In genomic region chr5:892390-893136, GRCh38 we compare ENCODE assay signal across 1 cellular context.
TF ChIP-seq lines count a peak whose summit lies in the region.

Gene BRD9 (minus strand): TSS chr5:892801. CDS start chr5:892657, 144 bp downstream.
Gene TRIP13 (plus strand): TSS chr5:892884. CDS start chr5:892999, 115 bp downstream.

TF ChIP-seq in K562, 482 proteins besides CTCF, POLR2A, EP300 and RAD21 (continued from another document and continues in another):
- TF ChIP-seq ARID4B (CRISPR knock-in tag; IDR thresholded peaks at IDR 0.05) (peak; percentile 99; the same call in 1 of the 2 replicates), TARDBP (IDR thresholded peaks at IDR 0.05) (0 out of 2 replicates have a peak, but pooled peaks have one; percentile 27), ZNF324 (CRISPR knock-in tag; IDR thresholded peaks at IDR 0.05) (no peak), CBX5 (IDR thresholded peaks at IDR 0.05; ENCODE audit: borderline replicate concordance, low read depth) (no peak), MTA1 (IDR thresholded peaks at IDR 0.05; ENCODE audit: borderline replicate concordance) (peak; percentile 81; the same call in 1 of the 2 replicates), KLF16 (IDR thresholded peaks at IDR 0.05) (no peak), ZNF778 (CRISPR knock-in tag; IDR thresholded peaks at IDR 0.05) (no peak), PTBP1 (IDR thresholded peaks at IDR 0.05; ENCODE audit: low read depth, low read length) (no peak), EZH2 (IDR thresholded peaks at IDR 0.05; ENCODE audit: borderline replicate concordance, low read depth, low read length) (no peak), CBFB (CRISPR knock-in tag; IDR thresholded peaks at IDR 0.05) (no peak), GATAD2A (IDR thresholded peaks at IDR 0.05) (no peak), ZNF766 (CRISPR knock-in tag; conservative IDR thresholded peaks at IDR 0.05) (no peak), POLR2H (tag; IDR thresholded peaks at IDR 0.05; ENCODE audit: low read depth) (peak; percentile 18; the same call in 1 of the 2 replicates), ZNF444 (CRISPR knock-in tag; IDR thresholded peaks at IDR 0.05) (no peak), TAF7 (tag; IDR thresholded peaks at IDR 0.05) (no peak), NR2C2 (CRISPR knock-in tag; IDR thresholded peaks at IDR 0.05) (peak; percentile 99), NR2C2 (tag; IDR thresholded peaks at IDR 0.05) (peak; percentile 100), STAT5B (CRISPR knock-in tag; IDR thresholded peaks at IDR 0.05) (no peak), PHF20 (IDR thresholded peaks at IDR 0.05; ENCODE audit: partially characterized antibody) (peak; percentile 64), NCOA1 (IDR thresholded peaks at IDR 0.05; ENCODE audit: low read depth) (no peak), ARID1B (IDR thresholded peaks at IDR 0.05) (no peak), ZNF408 (CRISPR knock-in tag; IDR thresholded peaks at IDR 0.05; ENCODE audit: low read depth) (no peak), SMARCC2 (IDR thresholded peaks at IDR 0.05; ENCODE audit: low read depth) (no peak), ZBTB40 (IDR thresholded peaks at IDR 0.05) (peak; percentile 95), ZBTB40 (CRISPR knock-in tag; IDR thresholded peaks at IDR 0.05) (no peak), ZNF780A (CRISPR knock-in tag; IDR thresholded peaks at IDR 0.05) (no peak), E2F1 (CRISPR knock-in tag; IDR thresholded peaks at IDR 0.05) (peak; percentile 61; the same call in 1 of the 2 replicates), ZBED1 (IDR thresholded peaks at IDR 0.05) (no peak), LCOR (CRISPR knock-in tag; IDR thresholded peaks at IDR 0.05) (no peak), BRD9 (IDR thresholded peaks at IDR 0.05; ENCODE audit: low read depth, partially characterized antibody) (no peak), ZC3H4 (CRISPR knock-in tag; IDR thresholded peaks at IDR 0.05; ENCODE audit: borderline replicate concordance) (no peak), POU5F1 (IDR thresholded peaks at IDR 0.05; ENCODE audit: borderline replicate concordance, low read depth, low read length, partially characterized antibody) (peak; percentile 29), CBFA2T3 (IDR thresholded peaks at IDR 0.05) (no peak), FOXK2 (conservative IDR thresholded peaks at IDR 0.05 in 1 of 2, IDR thresholded peaks at IDR 0.05 in 1 of 2; ENCODE audit: low read depth in 2 of 2) (no peak), BACH1 (tag; IDR thresholded peaks at IDR 0.05) (no peak), POLR2AphosphoS5 (IDR thresholded peaks at IDR 0.05; ENCODE audit: control insufficient read depth, insufficient read depth, low read depth, low read length) (peak; percentile 49; the same call in 1 of the 2 replicates), ZC3H8 (IDR thresholded peaks at IDR 0.05) (no peak), KDM2B (CRISPR knock-in tag; IDR thresholded peaks at IDR 0.05) (0 out of 2 replicates have a peak, but pooled peaks have one; percentile 8), SRSF1 (IDR thresholded peaks at IDR 0.05; ENCODE audit: low read depth, low read length) (no peak), NFATC3 (IDR thresholded peaks at IDR 0.05) (no peak), ARNT (IDR thresholded peaks at IDR 0.05) (no peak), HDAC8 (tag; IDR thresholded peaks at IDR 0.05) (no peak), U2AF1 (optimal IDR thresholded peaks at IDR 0.05; ENCODE audit: low read depth, low read length) (peak; percentile 75)
- TF ChIP-seq, protein P1, sequence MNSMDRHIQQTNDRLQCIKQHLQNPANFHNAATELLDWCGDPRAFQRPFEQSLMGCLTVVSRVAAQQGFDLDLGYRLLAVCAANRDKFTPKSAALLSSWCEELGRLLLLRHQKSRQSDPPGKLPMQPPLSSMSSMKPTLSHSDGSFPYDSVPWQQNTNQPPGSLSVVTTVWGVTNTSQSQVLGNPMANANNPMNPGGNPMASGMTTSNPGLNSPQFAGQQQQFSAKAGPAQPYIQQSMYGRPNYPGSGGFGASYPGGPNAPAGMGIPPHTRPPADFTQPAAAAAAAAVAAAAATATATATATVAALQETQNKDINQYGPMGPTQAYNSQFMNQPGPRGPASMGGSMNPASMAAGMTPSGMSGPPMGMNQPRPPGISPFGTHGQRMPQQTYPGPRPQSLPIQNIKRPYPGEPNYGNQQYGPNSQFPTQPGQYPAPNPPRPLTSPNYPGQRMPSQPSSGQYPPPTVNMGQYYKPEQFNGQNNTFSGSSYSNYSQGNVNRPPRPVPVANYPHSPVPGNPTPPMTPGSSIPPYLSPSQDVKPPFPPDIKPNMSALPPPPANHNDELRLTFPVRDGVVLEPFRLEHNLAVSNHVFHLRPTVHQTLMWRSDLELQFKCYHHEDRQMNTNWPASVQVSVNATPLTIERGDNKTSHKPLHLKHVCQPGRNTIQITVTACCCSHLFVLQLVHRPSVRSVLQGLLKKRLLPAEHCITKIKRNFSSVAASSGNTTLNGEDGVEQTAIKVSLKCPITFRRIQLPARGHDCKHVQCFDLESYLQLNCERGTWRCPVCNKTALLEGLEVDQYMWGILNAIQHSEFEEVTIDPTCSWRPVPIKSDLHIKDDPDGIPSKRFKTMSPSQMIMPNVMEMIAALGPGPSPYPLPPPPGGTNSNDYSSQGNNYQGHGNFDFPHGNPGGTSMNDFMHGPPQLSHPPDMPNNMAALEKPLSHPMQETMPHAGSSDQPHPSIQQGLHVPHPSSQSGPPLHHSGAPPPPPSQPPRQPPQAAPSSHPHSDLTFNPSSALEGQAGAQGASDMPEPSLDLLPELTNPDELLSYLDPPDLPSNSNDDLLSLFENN (IDR thresholded peaks at IDR 0.05; ENCODE audit: low read depth in 2 of 2, low read length in 2 of 2): 0 out of 4 replicates have a peak, but pooled peaks have one; percentile 21 to 35
- TF ChIP-seq, protein P2, sequence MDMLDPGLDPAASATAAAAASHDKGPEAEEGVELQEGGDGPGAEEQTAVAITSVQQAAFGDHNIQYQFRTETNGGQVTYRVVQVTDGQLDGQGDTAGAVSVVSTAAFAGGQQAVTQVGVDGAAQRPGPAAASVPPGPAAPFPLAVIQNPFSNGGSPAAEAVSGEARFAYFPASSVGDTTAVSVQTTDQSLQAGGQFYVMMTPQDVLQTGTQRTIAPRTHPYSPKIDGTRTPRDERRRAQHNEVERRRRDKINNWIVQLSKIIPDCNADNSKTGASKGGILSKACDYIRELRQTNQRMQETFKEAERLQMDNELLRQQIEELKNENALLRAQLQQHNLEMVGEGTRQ (CRISPR knock-in tag; IDR thresholded peaks at IDR 0.05): no peak
- TF ChIP-seq, protein P3, sequence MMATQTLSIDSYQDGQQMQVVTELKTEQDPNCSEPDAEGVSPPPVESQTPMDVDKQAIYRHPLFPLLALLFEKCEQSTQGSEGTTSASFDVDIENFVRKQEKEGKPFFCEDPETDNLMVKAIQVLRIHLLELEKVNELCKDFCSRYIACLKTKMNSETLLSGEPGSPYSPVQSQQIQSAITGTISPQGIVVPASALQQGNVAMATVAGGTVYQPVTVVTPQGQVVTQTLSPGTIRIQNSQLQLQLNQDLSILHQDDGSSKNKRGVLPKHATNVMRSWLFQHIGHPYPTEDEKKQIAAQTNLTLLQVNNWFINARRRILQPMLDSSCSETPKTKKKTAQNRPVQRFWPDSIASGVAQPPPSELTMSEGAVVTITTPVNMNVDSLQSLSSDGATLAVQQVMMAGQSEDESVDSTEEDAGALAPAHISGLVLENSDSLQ (IDR thresholded peaks at IDR 0.05): no peak
